16 cellular contexts compared by ENCODE assay signal in genomic region chr22:49331878-49332277, GRCh38.
"Had no signal": no experiment of that assay in that cellular context is flagged by ENCODE, and none has a peak within 500 bp of the region (broad histone marks: within the 10 kb centered on the region; RNA-seq: fewer than 3 reads in every experiment).

No MANE protein-coding gene starts in this region.

- ATAC-seq: activated CD4-positive, CD25-positive, alpha-beta regulatory T cell treated with anti-CD3 and anti-CD28 coated beads, Interleukin-2, amount 50 U/mL, for 24 hours; activated naive CD4-positive, alpha-beta T cell treated with anti-CD3 and anti-CD28 coated beads, Interleukin-2, amount 50 U/mL, for 72 hours; body of pancreas; naive thymus-derived CD8-positive, alpha-beta T cell had no signal

- H3K27ac ChIP-seq: body of pancreas, hepatocyte, neutrophil, sigmoid colon, suprapubic skin, uterus had no signal

- H3K9me3 ChIP-seq: neutrophil, suprapubic skin had no signal

- H3K4me1 Mint-ChIP-seq: central memory CD8-positive, alpha-beta T cell; naive thymus-derived CD8-positive, alpha-beta T cell had no signal

- H3K4me1 ChIP-seq: body of pancreas, sigmoid colon, suprapubic skin, uterus had no signal

- H3K27me3 ChIP-seq: body of pancreas, hepatocyte, neutrophil, uterus had no signal

- H3K27ac Mint-ChIP-seq: activated naive CD4-positive, alpha-beta T cell treated with anti-CD3 and anti-CD28 coated beads, Interleukin-2, amount 50 U/mL, for 72 hours; dendritic cell treated with granulocyte-macrophage colony-stimulating factor and Interleukin-4, amounts not matched to agents 40 ng/mL and 50 ng/mL, for 4 days; naive thymus-derived CD8-positive, alpha-beta T cell had no signal

- H3K9me3 Mint-ChIP-seq: central memory CD8-positive, alpha-beta T cell; dendritic cell treated with granulocyte-macrophage colony-stimulating factor and Interleukin-4, amounts not matched to agents 40 ng/mL and 50 ng/mL, for 4 days had no signal

- H3K4me3 Mint-ChIP-seq: central memory CD8-positive, alpha-beta T cell; dendritic cell treated with granulocyte-macrophage colony-stimulating factor and Interleukin-4, amounts not matched to agents 40 ng/mL and 50 ng/mL, for 4 days; naive thymus-derived CD8-positive, alpha-beta T cell had no signal

- H3K4me3 ChIP-seq: body of pancreas, hepatocyte, sigmoid colon, suprapubic skin, uterus had no signal

- DNase-seq: amniotic stem cell; body of pancreas; erythroblast; sigmoid colon; stimulated activated CD4-positive, alpha-beta T cell treated with anti-CD3 and anti-CD28 coated beads, Interleukin-12 subunit alpha, Interleukin-12 subunit beta, amount 100 ng/mL, for 4 hours; stimulated activated naive CD4-positive, alpha-beta T cell treated with Interleukin-2 at 50 U/mL for 16 hours; T-helper 2 cell; uterus had no signal

- H3K36me3 ChIP-seq: neutrophil, sigmoid colon, suprapubic skin, uterus had no signal
